Comparison of ENCODE assay signal across 1 cellular context in genomic region chr15:75713338-75713895, GRCh38.
TF ChIP-seq lines count a peak whose summit lies in the region.

No MANE protein-coding gene starts in this region.

TF ChIP-seq in GM23338, 12 proteins besides CTCF, POLR2A, EP300 and RAD21 (continued from another document):
- TF ChIP-seq, protein P1, sequence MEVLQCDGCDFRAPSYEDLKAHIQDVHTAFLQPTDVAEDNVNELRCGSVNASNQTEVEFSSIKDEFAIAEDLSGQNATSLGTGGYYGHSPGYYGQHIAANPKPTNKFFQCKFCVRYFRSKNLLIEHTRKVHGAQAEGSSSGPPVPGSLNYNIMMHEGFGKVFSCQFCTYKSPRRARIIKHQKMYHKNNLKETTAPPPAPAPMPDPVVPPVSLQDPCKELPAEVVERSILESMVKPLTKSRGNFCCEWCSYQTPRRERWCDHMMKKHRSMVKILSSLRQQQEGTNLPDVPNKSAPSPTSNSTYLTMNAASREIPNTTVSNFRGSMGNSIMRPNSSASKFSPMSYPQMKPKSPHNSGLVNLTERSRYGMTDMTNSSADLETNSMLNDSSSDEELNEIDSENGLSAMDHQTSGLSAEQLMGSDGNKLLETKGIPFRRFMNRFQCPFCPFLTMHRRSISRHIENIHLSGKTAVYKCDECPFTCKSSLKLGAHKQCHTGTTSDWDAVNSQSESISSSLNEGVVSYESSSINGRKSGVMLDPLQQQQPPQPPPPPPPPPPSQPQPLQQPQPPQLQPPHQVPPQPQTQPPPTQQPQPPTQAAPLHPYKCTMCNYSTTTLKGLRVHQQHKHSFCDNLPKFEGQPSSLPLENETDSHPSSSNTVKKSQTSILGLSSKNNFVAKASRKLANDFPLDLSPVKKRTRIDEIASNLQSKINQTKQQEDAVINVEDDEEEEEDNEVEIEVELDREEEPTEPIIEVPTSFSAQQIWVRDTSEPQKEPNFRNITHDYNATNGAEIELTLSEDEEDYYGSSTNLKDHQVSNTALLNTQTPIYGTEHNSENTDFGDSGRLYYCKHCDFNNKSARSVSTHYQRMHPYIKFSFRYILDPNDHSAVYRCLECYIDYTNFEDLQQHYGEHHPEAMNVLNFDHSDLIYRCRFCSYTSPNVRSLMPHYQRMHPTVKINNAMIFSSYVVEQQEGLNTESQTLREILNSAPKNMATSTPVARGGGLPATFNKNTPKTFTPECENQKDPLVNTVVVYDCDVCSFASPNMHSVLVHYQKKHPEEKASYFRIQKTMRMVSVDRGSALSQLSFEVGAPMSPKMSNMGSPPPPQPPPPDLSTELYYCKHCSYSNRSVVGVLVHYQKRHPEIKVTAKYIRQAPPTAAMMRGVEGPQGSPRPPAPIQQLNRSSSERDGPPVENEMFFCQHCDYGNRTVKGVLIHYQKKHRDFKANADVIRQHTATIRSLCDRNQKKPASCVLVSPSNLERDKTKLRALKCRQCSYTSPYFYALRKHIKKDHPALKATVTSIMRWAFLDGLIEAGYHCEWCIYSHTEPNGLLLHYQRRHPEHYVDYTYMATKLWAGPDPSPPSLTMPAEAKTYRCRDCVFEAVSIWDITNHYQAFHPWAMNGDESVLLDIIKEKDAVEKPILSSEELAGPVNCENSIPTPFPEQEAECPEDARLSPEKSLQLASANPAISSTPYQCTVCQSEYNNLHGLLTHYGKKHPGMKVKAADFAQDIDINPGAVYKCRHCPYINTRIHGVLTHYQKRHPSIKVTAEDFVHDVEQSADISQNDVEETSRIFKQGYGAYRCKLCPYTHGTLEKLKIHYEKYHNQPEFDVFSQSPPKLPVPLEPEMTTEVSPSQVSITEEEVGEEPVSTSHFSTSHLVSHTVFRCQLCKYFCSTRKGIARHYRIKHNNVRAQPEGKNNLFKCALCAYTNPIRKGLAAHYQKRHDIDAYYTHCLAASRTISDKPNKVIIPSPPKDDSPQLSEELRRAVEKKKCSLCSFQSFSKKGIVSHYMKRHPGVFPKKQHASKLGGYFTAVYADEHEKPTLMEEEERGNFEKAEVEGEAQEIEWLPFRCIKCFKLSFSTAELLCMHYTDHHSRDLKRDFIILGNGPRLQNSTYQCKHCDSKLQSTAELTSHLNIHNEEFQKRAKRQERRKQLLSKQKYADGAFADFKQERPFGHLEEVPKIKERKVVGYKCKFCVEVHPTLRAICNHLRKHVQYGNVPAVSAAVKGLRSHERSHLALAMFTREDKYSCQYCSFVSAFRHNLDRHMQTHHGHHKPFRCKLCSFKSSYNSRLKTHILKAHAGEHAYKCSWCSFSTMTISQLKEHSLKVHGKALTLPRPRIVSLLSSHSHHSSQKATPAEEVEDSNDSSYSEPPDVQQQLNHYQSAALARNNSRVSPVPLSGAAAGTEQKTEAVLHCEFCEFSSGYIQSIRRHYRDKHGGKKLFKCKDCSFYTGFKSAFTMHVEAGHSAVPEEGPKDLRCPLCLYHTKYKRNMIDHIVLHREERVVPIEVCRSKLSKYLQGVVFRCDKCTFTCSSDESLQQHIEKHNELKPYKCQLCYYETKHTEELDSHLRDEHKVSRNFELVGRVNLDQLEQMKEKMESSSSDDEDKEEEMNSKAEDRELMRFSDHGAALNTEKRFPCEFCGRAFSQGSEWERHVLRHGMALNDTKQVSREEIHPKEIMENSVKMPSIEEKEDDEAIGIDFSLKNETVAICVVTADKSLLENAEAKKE (CRISPR knock-in tag; IDR thresholded peaks at IDR 0.05) = no peak
- no peak for TF ChIP-seq ZNF114 (CRISPR knock-in tag; IDR thresholded peaks at IDR 0.05)
